Comparison of ENCODE assay signal across 10 cellular contexts in genomic region chr20:49850463-49851233, GRCh38. TPM values are rescaled to one million over a fixed set of nuclear protein-coding genes. Genes with fewer than 3 reads are reported as not detected.
DNase-seq lines count a peak whose midpoint lies in the region; ATAC-seq and TF ChIP-seq lines count a peak whose summit lies in the region.
"Had no signal": no experiment of that assay in that cellular context is flagged by ENCODE, and none has a peak within 500 bp of the region (broad histone marks: within the 10 kb centered on the region; RNA-seq: fewer than 3 reads in every experiment).

No MANE protein-coding gene starts in this region.

- H3K9me3 Mint-ChIP-seq in Caco-2 (ENCODE audit: unreplicated experiment): no peaks in the 10 kb centered on the region
- H3K9me3 Mint-ChIP-seq: activated T-cell treated with anti-CD3 and anti-CD28 coated beads, Interleukin-2, amount 50 U/mL, for 24 hours had no signal

- no peaks in the 10 kb centered on the region for H3K27me3 ChIP-seq in Caco-2 (replicated peaks; ENCODE audit: control insufficient read depth, insufficient read depth, low read length)
- no peaks in the 10 kb centered on the region for H3K27me3 ChIP-seq in RWPE2 (ENCODE audit: insufficient read depth, poor library complexity, severe bottlenecking)
- no peaks in the 10 kb centered on the region for H3K27me3 ChIP-seq in A673 (replicated peaks; ENCODE audit: insufficient read depth, low read depth, low read length, poor library complexity)

- no peaks in the 10 kb centered on the region for H3K4me1 ChIP-seq in Caco-2
- H3K4me1 ChIP-seq in RWPE2 (ENCODE audit: insufficient read depth, poor library complexity, severe bottlenecking): peaks cover 30% of the 10 kb centered on the region
- H3K4me1 ChIP-seq in A673 (ENCODE audit: insufficient read depth, low read length, poor library complexity, severe bottlenecking): peaks cover 6% of the 10 kb centered on the region

- DNase-seq in Caco-2: no peak
- no peak for DNase-seq in RWPE2 (ENCODE audit: low spot score)
- DNase-seq in retinal pigment epithelial cell (ENCODE audit: low read depth): peak; percentile 92
- no peak for DNase-seq in A673 (ENCODE audit: low spot score)
- no peak for DNase-seq in lower leg skin (ENCODE audit: low spot score in 2 of 2)
- DNase-seq in activated T-cell treated with anti-CD3 and anti-CD28 coated beads for 4 hours: no peak
- DNase-seq: activated T-cell treated with anti-CD3 and anti-CD28 coated beads, Interleukin-2, amount 50 U/mL, for 24 hours; NCI-H187 had no signal

- intact Hi-C loops in Caco-2 (cut with micrococcal nuclease; ENCODE audit: unreplicated experiment): no loop called here
- intact Hi-C loops in A673 (cut with micrococcal nuclease; ENCODE audit: unreplicated experiment): loop anchor here (10.0 kb wide), 1 partner anchor 506 kb away; no protein-coding TSS in a partner anchor
- intact Hi-C loops in lower leg skin (cut with DNase I; ENCODE audit: low total_unique reads): no loop called here

- H3K27ac Mint-ChIP-seq in Caco-2 (ENCODE audit: unreplicated experiment): peak overlapping the region; percentile 8

- H3K9me3 ChIP-seq in Caco-2: no peaks in the 10 kb centered on the region
- no peaks in the 10 kb centered on the region for H3K9me3 ChIP-seq in RWPE2 (ENCODE audit: severe bottlenecking)
- no peaks in the 10 kb centered on the region for H3K9me3 ChIP-seq in A673 (ENCODE audit: low read depth, low read length, poor library complexity, severe bottlenecking)

- H3K36me3 Mint-ChIP-seq in Caco-2 (ENCODE audit: insufficient read depth, unreplicated experiment): peaks cover 18% of the 10 kb centered on the region

- no peaks in the 10 kb centered on the region for H3K4me1 Mint-ChIP-seq in Caco-2 (ENCODE audit: low read depth, unreplicated experiment)

- WGBS in lower leg skin, 2 donors: 53 to 64% methylated on average over 8 of the region's 8 CpGs

- no peak for TF ChIP-seq CTCF in Caco-2 (IDR thresholded peaks at IDR 0.05; ENCODE audit: insufficient read depth in 1 of 2, low read depth in 1 of 2, low read length in 1 of 2, severe bottlenecking in 1 of 2, unreplicated experiment in 1 of 2)
- no peak for TF ChIP-seq CTCF in RWPE2 (IDR thresholded peaks at IDR 0.05; ENCODE audit: poor library complexity, severe bottlenecking)
- TF ChIP-seq CTCF in retinal pigment epithelial cell (conservative IDR thresholded peaks at IDR 0.05; ENCODE audit: low read depth, low read length): no peak
- no peak for TF ChIP-seq CTCF in A673 (conservative IDR thresholded peaks at IDR 0.05; ENCODE audit: low read depth, low read length)
- TF ChIP-seq CTCF in lower leg skin (IDR thresholded peaks at IDR 0.05): no peak

- ATAC-seq in RWPE2 (ENCODE audit: low read depth) (no peak), esophagus mucosa (peak; percentile 67), GM21515 (IDR thresholded peaks at IDR 0.05; ENCODE audit: unreplicated experiment) (no peak)

- BruUV-seq in Caco-2 (replicated peaks; lab: Mats Ljungman, UMichigan): no TSS peak
- no TSS peak for BruUV-seq in A673 (replicated peaks; lab: Mats Ljungman, UMichigan)

- POLR2A ChIA-PET in Caco-2 (lab: Charles Lee) (interaction anchor here (0.6 kb wide), 1 partner anchor 224 kb away, joined by 3 read pairs; no protein-coding TSS in a partner anchor), A673 (lab: Charles Lee; ENCODE audit: low non-redundant PET) (no interaction called here)

- no peak for TF ChIP-seq POLR2A in lower leg skin (IDR thresholded peaks at IDR 0.05)

- no peak overlapping the region for H3K4me3 ChIP-seq in Caco-2 (ENCODE audit: low read depth, low read length)
- no peak overlapping the region for H3K4me3 ChIP-seq in RWPE2 (ENCODE audit: severe bottlenecking)
- H3K4me3 ChIP-seq in retinal pigment epithelial cell (ENCODE audit: low read length): no peak overlapping the region
- no peak overlapping the region for H3K4me3 ChIP-seq in A673 (ENCODE audit: low read depth, low read length, poor library complexity, severe bottlenecking)
- no peak overlapping the region for H3K4me3 ChIP-seq in lower leg skin (ENCODE audit: low read depth, poor library complexity, severe bottlenecking)

- no peaks in the 10 kb centered on the region for H3K27me3 Mint-ChIP-seq in Caco-2 (ENCODE audit: insufficient read depth, unreplicated experiment)
- H3K27me3 Mint-ChIP-seq: activated T-cell treated with anti-CD3 and anti-CD28 coated beads, Interleukin-2, amount 50 U/mL, for 24 hours had no signal

- H3K27ac ChIP-seq in RWPE2 (ENCODE audit: poor library complexity, severe bottlenecking): peak overlapping the region; percentile 30
- H3K27ac ChIP-seq in A673 (ENCODE audit: low read depth, low read length, poor library complexity, severe bottlenecking): no peak overlapping the region

- H3K36me3 ChIP-seq in Caco-2 (ENCODE audit: control insufficient read depth, insufficient read depth, low read length) (peaks cover 1% of the 10 kb centered on the region), RWPE2 (ENCODE audit: low read depth) (peaks cover 26% of the 10 kb centered on the region), A673 (ENCODE audit: insufficient read depth, low read length, poor library complexity, severe bottlenecking) (no peaks in the 10 kb centered on the region)

- no peak overlapping the region for H3K4me3 Mint-ChIP-seq in Caco-2 (ENCODE audit: unreplicated experiment)
- H3K4me3 Mint-ChIP-seq: activated T-cell treated with anti-CD3 and anti-CD28 coated beads, Interleukin-2, amount 50 U/mL, for 24 hours had no signal

- CTCF ChIA-PET in Caco-2 (lab: Charles Lee): interaction anchor here (0.7 to 1.6 kb wide), 2 partner anchors 38 to 240 kb away, joined by 3 to 4 read pairs; no protein-coding TSS in a partner anchor
- CTCF ChIA-PET in A673 (lab: Charles Lee): no interaction called here

RNA-seq across cellular contexts. Expression of gene SLC9A8, which starts 38.0 kb away (rescaled TPM):
- total RNA-seq in Caco-2 (2022) (19.5 and 21.4 TPM in 2 replicates), esophagus mucosa (12.0 TPM), A673 (2021) (9.8 and 10.1 TPM in 2 replicates), lower leg skin (1 to 10 TPM; 4.8 to 8.1 (median 7.0) TPM)
